In genomic region chr10:16828114-16828568, GRCh38 we compare ENCODE assay signal across 9 cellular contexts. TPM values are rescaled to one million over a fixed set of nuclear protein-coding genes. Genes with fewer than 3 reads are reported as not detected.
DNase-seq lines count a peak whose midpoint lies in the region; ATAC-seq and TF ChIP-seq lines count a peak whose summit lies in the region.
"Had no signal": no experiment of that assay in that cellular context is flagged by ENCODE, and none has a peak within 500 bp of the region (broad histone marks: within the 10 kb centered on the region; RNA-seq: fewer than 3 reads in every experiment).

No MANE protein-coding gene starts in this region.

- H3K4me1 ChIP-seq in skeletal muscle tissue (ENCODE audit: control insufficient read depth in 3 of 3, insufficient read depth in 3 of 3, low read length in 3 of 3) = peaks cover 0 to 13% (median 0%) of the 10 kb centered on the region in 3 donors

- no peak overlapping the region for H3K27ac ChIP-seq in skeletal muscle tissue (ENCODE audit: low read depth, low read length)
- H3K27ac ChIP-seq: BLaER1 had no signal

- DNase-seq in NCI-H2029 (lab: John Stamatoyannopoulos, UW) = peak; percentile 18
- DNase-seq in NCI-H2029 treated with DMSO at 0.1 percent for 48 hours (lab: John Stamatoyannopoulos, UW) = no peak
- DNase-seq in NCI-H128 (lab: John Stamatoyannopoulos, UW; ENCODE audit: unreplicated experiment) = peak; percentile 57
- DNase-seq in T-helper 22 cell (ENCODE audit: low read depth) = peak; percentile 16
- peak; percentile 88 for DNase-seq in astrocyte of the spinal cord (ENCODE audit: low read depth, low spot score)
- DNase-seq in iPS DF 19.7 (ENCODE audit: low read depth, low spot score) = peak; percentile 70

- ATAC-seq in HG02571 (IDR thresholded peaks at IDR 0.05; ENCODE audit: unreplicated experiment) = peak; percentile 70

- no peaks in the 10 kb centered on the region for H3K36me3 ChIP-seq in skeletal muscle tissue (ENCODE audit: control insufficient read depth in 3 of 3, insufficient read depth in 3 of 3, low read length in 3 of 3)

- H3K27me3 ChIP-seq in skeletal muscle tissue (ENCODE audit: control insufficient read depth in 3 of 3, insufficient read depth in 3 of 3, low read length in 3 of 3) = no peaks in the 10 kb centered on the region
- H3K27me3 ChIP-seq: BLaER1 had no signal

- H3K4me3 ChIP-seq in astrocyte of the spinal cord (ENCODE audit: low read depth, low read length) (no peak overlapping the region), skeletal muscle tissue (ENCODE audit: low read length in 3 of 3) (peak overlapping the region in 2 of 3 donors; percentile 17 to 18)
- H3K4me3 ChIP-seq: BLaER1 had no signal

- H3K9ac ChIP-seq in skeletal muscle tissue (ENCODE audit: low read depth in 1 of 3, low read length in 3 of 3) = no peak overlapping the region
- H3K9ac ChIP-seq: BLaER1 had no signal

- in situ Hi-C loops in astrocyte of the spinal cord (cut with HindIII; ENCODE audit: low sequenced_read_pairs) = no loop called here

- peak; percentile 46 for TF ChIP-seq CTCF in astrocyte of the spinal cord (IDR thresholded peaks at IDR 0.05; ENCODE audit: low read depth, low read length)

- no peaks in the 10 kb centered on the region for H3K9me3 ChIP-seq in skeletal muscle tissue (ENCODE audit: control insufficient read depth in 3 of 3, low read length in 3 of 3)

RNA-seq across cellular contexts. Expression of gene RSU1, which starts 10.9 kb away (rescaled TPM):
- total RNA-seq in skeletal muscle tissue = 35.0 TPM
